21 cellular contexts compared by ENCODE assay signal in genomic region chr12:3217683-3218079, GRCh38.
A peak's percentile ranks its signal among the peaks of the same experiment; 100 is the strongest.
DNase-seq lines count a peak whose midpoint lies in the region; ATAC-seq, FAIRE-seq and TF ChIP-seq lines count a peak whose summit lies in the region.
"Had no signal": no experiment of that assay in that cellular context is flagged by ENCODE, and none has a peak within 500 bp of the region (broad histone marks: within the 10 kb centered on the region; RNA-seq: fewer than 3 reads in every experiment).

No MANE protein-coding gene starts in this region.

- intact Hi-C loops in left ventricle myocardium superior (cut with micrococcal nuclease) = no loop called here

- peak overlapping the region in 4 of 5 experiments; percentile 75 to 95 (median 80) for H3K27ac Mint-ChIP-seq in brain
- H3K27ac Mint-ChIP-seq in activated naive CD8-positive, alpha-beta T cell treated with anti-CD3 and anti-CD28 coated beads for 36 hours = no peak overlapping the region
- H3K27ac Mint-ChIP-seq: activated CD8-positive, alpha-beta T cell treated with anti-CD3 and anti-CD28 coated beads, Interleukin-2, amount 10 ng/mL, durations not matched to agents 7 days and 5 days; CD4-positive, alpha-beta T cell; stimulated activated memory B cell treated with anti-CD40 and anti-IgM and Interleukin-4, amounts not matched to agents 10 μg/mL and 1 μg/mL and 100 μg/mL, for 72 hours had no signal

- H3K4me3 ChIP-seq in cardiac muscle cell (no peak overlapping the region), keratinocyte (ENCODE audit: control insufficient read depth in 2 of 3, extremely low read depth in 1 of 3, insufficient read depth in 2 of 3, low read depth in 1 of 3, low read length in 3 of 3) (no peak overlapping the region), thoracic aorta (no peak overlapping the region)
- H3K4me3 ChIP-seq: adrenal gland, pancreas had no signal

- H3K36me3 ChIP-seq in cardiac muscle cell (no peaks in the 10 kb centered on the region), keratinocyte (ENCODE audit: control insufficient read depth in 2 of 2, extremely low read depth in 1 of 2, insufficient read depth in 2 of 2, low read length in 2 of 2) (peaks cover 3% of the 10 kb centered on the region in 2 experiments), thoracic aorta (no peaks in the 10 kb centered on the region)
- H3K36me3 ChIP-seq: adrenal gland, pancreas had no signal

- H4K20me1 ChIP-seq in keratinocyte (ENCODE audit: control insufficient read depth, extremely low read depth, insufficient read depth, low read length) = no peaks in the 10 kb centered on the region

- H3K4me2 ChIP-seq in keratinocyte (ENCODE audit: control insufficient read depth, extremely low read depth, insufficient read depth, low read depth, low read length) = peak overlapping the region; percentile 22

- peak overlapping the region; percentile 80 for H3K27ac ChIP-seq in cardiac muscle cell
- H3K27ac ChIP-seq in keratinocyte (ENCODE audit: control insufficient read depth, insufficient read depth, low read length) = peak overlapping the region; percentile 60
- H3K27ac ChIP-seq in thoracic aorta = peak overlapping the region; percentile 96

- H2AFZ ChIP-seq in keratinocyte (ENCODE audit: control insufficient read depth, low read length) = no peak overlapping the region

- no peaks in the 10 kb centered on the region for H3K79me2 ChIP-seq in keratinocyte (ENCODE audit: control insufficient read depth, insufficient read depth, low read length)

- H3K9me3 ChIP-seq in cardiac muscle cell (ENCODE audit: low read depth) (no peaks in the 10 kb centered on the region), keratinocyte (ENCODE audit: control insufficient read depth, low read depth, low read length) (no peaks in the 10 kb centered on the region), thoracic aorta (no peaks in the 10 kb centered on the region)
- H3K9me3 ChIP-seq: adrenal gland, pancreas had no signal

- dilution Hi-C loops in keratinocyte (cut with MboI; ENCODE audit: extremely low pct_ligation_motif_present, low sequenced_read_pairs) = no loop called here

- DNase-seq in cardiac muscle cell (ENCODE audit: low read depth in 1 of 2, low spot score in 1 of 2) = no peak
- DNase-seq in left ventricle myocardium superior = no peak
- no peak for DNase-seq in keratinocyte (ENCODE audit: low read depth, low spot score)
- no peak for DNase-seq in thoracic aorta (ENCODE audit: low spot score)
- DNase-seq in stimulated activated naive CD4-positive, alpha-beta T cell treated with Interleukin-2 at 50 U/mL for 16 hours (lab: John Stamatoyannopoulos, UW) = no peak
- DNase-seq in activated naive CD8-positive, alpha-beta T cell treated with anti-CD3 and anti-CD28 coated beads for 36 hours = no peak
- DNase-seq in NCI-H1048 (lab: John Stamatoyannopoulos, UW) = no peak
- DNase-seq: activated CD8-positive, alpha-beta T cell treated with anti-CD3 and anti-CD28 coated beads, Interleukin-2, amount 10 ng/mL, durations not matched to agents 7 days and 5 days; CD4-positive, alpha-beta T cell; hippocampal formation; kidney glomerular epithelial cell; MV-4-11; NCI-H2029 treated with DMSO at 0.1 percent for 48 hours; NCI-H526 treated with DMSO at 0.1 percent for 48 hours; pancreas had no signal

- ATAC-seq in left ventricle myocardium superior (no peak), thoracic aorta (ENCODE audit: insufficient number of reproducible peaks, low FRiP score, low read depth) (peak; percentile 7)
- ATAC-seq: activated CD8-positive, alpha-beta T cell treated with anti-CD3 and anti-CD28 coated beads, Interleukin-2, amount 10 ng/mL, durations not matched to agents 7 days and 5 days; PC-3; stimulated activated memory B cell treated with anti-CD40 and anti-IgM and Interleukin-4, amounts not matched to agents 10 μg/mL and 1 μg/mL and 100 μg/mL, for 72 hours had no signal

- no peaks in the 10 kb centered on the region for H3K27me3 Mint-ChIP-seq in brain
- H3K27me3 Mint-ChIP-seq in activated naive CD8-positive, alpha-beta T cell treated with anti-CD3 and anti-CD28 coated beads for 36 hours = no peaks in the 10 kb centered on the region
- H3K27me3 Mint-ChIP-seq: CD4-positive, alpha-beta T cell had no signal

- peak overlapping the region; percentile 3 for H3K9ac ChIP-seq in keratinocyte (ENCODE audit: control insufficient read depth, extremely low read depth, insufficient read depth, low read length)

- H3K9me3 Mint-ChIP-seq in brain = peaks cover 0 to 3% (median 0%) of the 10 kb centered on the region in 5 experiments
- no peaks in the 10 kb centered on the region for H3K9me3 Mint-ChIP-seq in activated naive CD8-positive, alpha-beta T cell treated with anti-CD3 and anti-CD28 coated beads for 36 hours
- H3K9me3 Mint-ChIP-seq: CD4-positive, alpha-beta T cell; stimulated activated memory B cell treated with anti-CD40 and anti-IgM and Interleukin-4, amounts not matched to agents 10 μg/mL and 1 μg/mL and 100 μg/mL, for 72 hours had no signal

- H3K4me1 Mint-ChIP-seq in brain = peaks cover 94% of the 10 kb centered on the region
- H3K4me1 Mint-ChIP-seq in activated naive CD8-positive, alpha-beta T cell treated with anti-CD3 and anti-CD28 coated beads for 36 hours = no peaks in the 10 kb centered on the region

- TF ChIP-seq CTCF in cardiac muscle cell (IDR thresholded peaks at IDR 0.05; ENCODE audit: low read depth, low read length) (no peak), brain (conservative IDR thresholded peaks at IDR 0.05) (no peak), keratinocyte (optimal IDR thresholded peaks at IDR 0.05 in 1 of 3, IDR thresholded peaks at IDR 0.05 in 1 of 3, conservative IDR thresholded peaks at IDR 0.05 in 1 of 3; ENCODE audit: extremely low read depth in 1 of 3, insufficient read depth in 2 of 3, low read length in 3 of 3) (no peak), thoracic aorta (IDR thresholded peaks at IDR 0.05) (no peak)

- no peak overlapping the region for H3K4me3 Mint-ChIP-seq in brain
- no peak overlapping the region for H3K4me3 Mint-ChIP-seq in activated naive CD8-positive, alpha-beta T cell treated with anti-CD3 and anti-CD28 coated beads for 36 hours
- H3K4me3 Mint-ChIP-seq: activated CD8-positive, alpha-beta T cell treated with anti-CD3 and anti-CD28 coated beads, Interleukin-2, amount 10 ng/mL, durations not matched to agents 7 days and 5 days; CD4-positive, alpha-beta T cell; stimulated activated memory B cell treated with anti-CD40 and anti-IgM and Interleukin-4, amounts not matched to agents 10 μg/mL and 1 μg/mL and 100 μg/mL, for 72 hours had no signal

- no peaks in the 10 kb centered on the region for H3K27me3 ChIP-seq in cardiac muscle cell
- no peaks in the 10 kb centered on the region for H3K27me3 ChIP-seq in keratinocyte (ENCODE audit: control insufficient read depth, extremely low read depth, insufficient read depth, low read length)
- H3K27me3 ChIP-seq in thoracic aorta (replicated peaks; ENCODE audit: insufficient read depth) = no peaks in the 10 kb centered on the region
- H3K27me3 ChIP-seq: adrenal gland, pancreas had no signal

- H3K9me1 ChIP-seq in keratinocyte (ENCODE audit: control insufficient read depth, extremely low read depth, insufficient read depth, low read length) = no peaks in the 10 kb centered on the region

- peaks cover 63% of the 10 kb centered on the region for H3K4me1 ChIP-seq in cardiac muscle cell (ENCODE audit: low read depth)
- H3K4me1 ChIP-seq in keratinocyte (ENCODE audit: control insufficient read depth, extremely low read depth, insufficient read depth, low read length) = peaks cover 25% of the 10 kb centered on the region
- peaks cover 21 to 46% of the 10 kb centered on the region in 2 donors for H3K4me1 ChIP-seq in thoracic aorta (ENCODE audit: control insufficient read depth in 1 of 2, low read depth in 2 of 2)
- H3K4me1 ChIP-seq: pancreas had no signal

- no peak for FAIRE-seq in keratinocyte (lab: Jason Lieb, UNC)
- FAIRE-seq: A204.1, colon, pancreas had no signal

- peaks cover 9% of the 10 kb centered on the region for H3K36me3 Mint-ChIP-seq in brain
- no peaks in the 10 kb centered on the region for H3K36me3 Mint-ChIP-seq in activated naive CD8-positive, alpha-beta T cell treated with anti-CD3 and anti-CD28 coated beads for 36 hours
- H3K36me3 Mint-ChIP-seq: stimulated activated memory B cell treated with anti-CD40 and anti-IgM and Interleukin-4, amounts not matched to agents 10 μg/mL and 1 μg/mL and 100 μg/mL, for 72 hours had no signal
